8 cellular contexts compared by ENCODE assay signal in genomic region chr1:221839794-221840395, GRCh38.
DNase-seq lines count a peak whose midpoint lies in the region; ATAC-seq and TF ChIP-seq lines count a peak whose summit lies in the region.

No MANE protein-coding gene starts in this region.

- TF ChIP-seq CTCF in GM10266 (IDR thresholded peaks at IDR 0.05; ENCODE audit: control insufficient read depth, insufficient read depth, low read depth, missing control alignments), result no peak

- H3K27ac Mint-ChIP-seq in immature natural killer cell, result peak overlapping the region; percentile 82 to 97 (median 94)

- ATAC-seq in HG02571 (IDR thresholded peaks at IDR 0.05; ENCODE audit: unreplicated experiment), result peak; percentile 96

- peak overlapping the region in 4 of 5 donors; percentile 1 to 65 (median 30) for H3K4me3 Mint-ChIP-seq in immature natural killer cell

- peak; percentile 30 for DNase-seq in GM10266 (ENCODE audit: extremely low spot score)
- DNase-seq in OCI-M1 (lab: John Stamatoyannopoulos, UW), result peak; percentile 7
- peak; percentile 91 for DNase-seq in activated effector memory CD4-positive, alpha-beta T cell treated with anti-CD3 and anti-CD28 coated beads, Interleukin-2, amount 50 U/mL, for 16 hours
- DNase-seq in immature natural killer cell, result peak; percentile 83 to 87 (median 87)
- peak; percentile 63 to 65 for DNase-seq in stimulated activated CD8-positive, alpha-beta memory T cell treated with anti-CD3 and anti-CD28 coated beads, Interleukin-15, amount 100 ng/mL, for 4 hours (ENCODE audit: low read depth in 2 of 2)
- no peak for DNase-seq in NCI-H524 treated with DMSO at 0.1 percent for 48 hours (lab: John Stamatoyannopoulos, UW)
- no peak for DNase-seq in ecto neural progenitor cell (ENCODE audit: low spot score)

- H3K27me3 Mint-ChIP-seq in immature natural killer cell (ENCODE audit: low read depth in 3 of 3), result peaks cover 4 to 10% (median 5%) of the 10 kb centered on the region in 3 donors

- H3K4me1 Mint-ChIP-seq in immature natural killer cell, result peaks cover 35 to 47% of the 10 kb centered on the region in 2 donors

- H3K36me3 Mint-ChIP-seq in immature natural killer cell, result no peaks in the 10 kb centered on the region

- no peaks in the 10 kb centered on the region for H3K9me3 Mint-ChIP-seq in immature natural killer cell

Comparison
In these comparisons a context has a peak if more than half of its experiments do, and no peak if none do; other contexts are left out.
1. DNase-seq: peak in GM10266 (single experiment), OCI-M1 (single experiment), activated effector memory CD4-positive, alpha-beta T cell treated with anti-CD3 and anti-CD28 coated beads, Interleukin-2, amount 50 U/mL, for 16 hours (single experiment), immature natural killer cell (3 of 3) and stimulated activated CD8-positive, alpha-beta memory T cell treated with anti-CD3 and anti-CD28 coated beads, Interleukin-15, amount 100 ng/mL, for 4 hours (2 of 2); none in NCI-H524 treated with DMSO at 0.1 percent for 48 hours (single experiment) and ecto neural progenitor cell (single experiment).